In the genomic region with DNA sequence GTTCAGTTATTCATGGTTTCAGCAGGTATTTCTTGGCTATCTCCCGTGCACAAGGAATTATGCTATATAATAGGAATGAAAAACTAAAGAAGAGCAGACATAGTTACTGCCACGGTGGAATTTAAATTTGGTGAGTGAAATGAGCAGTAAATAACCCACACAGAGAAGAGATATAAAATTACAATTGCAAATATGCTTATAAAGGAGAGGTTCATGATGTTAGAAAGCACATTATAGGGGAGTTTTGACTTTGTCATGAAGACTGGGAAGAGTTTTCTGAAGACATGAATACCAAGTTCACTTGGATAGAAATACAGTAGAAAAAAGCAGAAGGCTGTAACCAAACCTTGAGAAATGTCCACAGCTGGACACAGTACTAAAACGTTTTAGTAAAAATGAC, we compare ENCODE assay signal across 9 cellular contexts.
"Had no signal": no experiment of that assay in that cellular context is flagged by ENCODE, and none has a peak within 500 bp of the region (broad histone marks: within the 10 kb centered on the region; RNA-seq: fewer than 3 reads in every experiment).

No MANE protein-coding gene starts in this region.

- H3K4me3 ChIP-seq: GM23248, GM23338, HAP-1 had no signal

- H3K4me1 ChIP-seq: HAP-1 had no signal

- DNase-seq: GM23248, GOT3, H7, H9, HCEC 1CT, HFFc6 had no signal

- H3K9ac ChIP-seq: GM23248 had no signal

- H3K4me2 ChIP-seq: GM23338 had no signal

- H3K27ac ChIP-seq: GM23248 had no signal

- H3K9me3 ChIP-seq: HAP-1 had no signal

- ATAC-seq: GM23338, HCT116 had no signal

- H2AFZ ChIP-seq: GM23248, GM23338 had no signal

- H3K36me3 ChIP-seq: HAP-1 had no signal
